ENCODE assay signal across 10 cellular contexts in genomic region chr4:70113656-70114055, GRCh38. TPM values are rescaled to one million over a fixed set of nuclear protein-coding genes. Genes with fewer than 3 reads are reported as not detected.
"Had no signal": no experiment of that assay in that cellular context is flagged by ENCODE, and none has a peak within 500 bp of the region (broad histone marks: within the 10 kb centered on the region; RNA-seq: fewer than 3 reads in every experiment).

No MANE protein-coding gene starts in this region.

- DNase-seq: GM23248, GOT3, H7, H9, HCEC 1CT, HFFc6 had no signal

- H3K9me3 ChIP-seq: HAP-1 had no signal

- H3K27ac ChIP-seq: GM23248 had no signal

- H3K9ac ChIP-seq: GM23248 had no signal

- H3K4me3 ChIP-seq: GM23248, GM23338, HAP-1 had no signal

- H3K36me3 ChIP-seq: HAP-1 had no signal

- FAIRE-seq: H1, H54 had no signal

RNA-seq across cellular contexts. Expression of gene PRR27, which starts 40.4 kb away (rescaled TPM):
- polyA plus RNA-seq: GM23248, GM23338, H1 had no signal
